30 cellular contexts compared by ENCODE assay signal in genomic region chr18:5268874-5269273, GRCh38.
"Had no signal": no experiment of that assay in that cellular context is flagged by ENCODE, and none has a peak within 500 bp of the region (broad histone marks: within the 10 kb centered on the region; RNA-seq: fewer than 3 reads in every experiment).

No MANE protein-coding gene starts in this region.

- DNase-seq: naive thymus-derived CD8-positive, alpha-beta T cell; nephron progenitor cell; nucleus accumbens; pancreas; right cardiac atrium; spleen; stimulated activated CD4-positive, alpha-beta T cell treated with anti-CD3 and anti-CD28 coated beads, Interleukin-12 subunit alpha, Interleukin-12 subunit beta, amount 100 ng/mL, for 4 hours; stimulated activated CD4-positive, alpha-beta T cell treated with anti-CD3 and anti-CD28 coated beads, Interleukin-1b, Interleukin-23, amount 100 ng/mL, for 48 hours; stimulated activated CD4-positive, alpha-beta T cell treated with anti-CD3 and anti-CD28 coated beads, Interleukin-4, amount 100 ng/mL, for 1 hour; stimulated activated CD4-positive, alpha-beta T cell treated with anti-CD3 and anti-CD28 coated beads, Interleukin-4, amount 100 ng/mL, for 4 hours; stimulated activated CD8-positive, alpha-beta memory T cell treated with anti-CD3 and anti-CD28 coated beads, Interleukin-4, amount 100 ng/mL, for 48 hours; stimulated activated naive CD4-positive, alpha-beta T cell; stimulated activated naive CD8-positive, alpha-beta T cell treated with anti-CD3 and anti-CD28 coated beads, Interleukin-15, amount 100 ng/mL, for 72 hours; stimulated activated naive CD8-positive, alpha-beta T cell treated with anti-CD3 and anti-CD28 coated beads, Interleukin-15, Interleukin-2, amounts not matched to agents 100 U/mL and 50 U/mL, for 24 hours; substantia nigra; testis; tibial artery; transverse colon; upper lobe of right lung; uterus had no signal

- H3K4me1 ChIP-seq: pancreas, prostate gland, spleen, suprapubic skin, testis, tibial artery, transverse colon, upper lobe of right lung, uterus had no signal

- H3K4me3 Mint-ChIP-seq: naive thymus-derived CD8-positive, alpha-beta T cell; natural killer cell treated with Interleukin-12 subunit alpha and Interleukin-12 subunit beta and Interleukin-15 and Interleukin-18, amount 100 ng/mL, for 72 hours; nephron progenitor cell; neural crest cell; stimulated activated memory B cell treated with anti-CD40 and anti-IgM and Interleukin-4, amounts not matched to agents 10 μg/mL and 1 μg/mL and 100 μg/mL, for 72 hours; stimulated activated naive CD8-positive, alpha-beta T cell treated with anti-CD3 and anti-CD28 coated beads, Interleukin-15, amount 100 ng/mL, for 72 hours; type B pancreatic cell had no signal

- H3K27me3 ChIP-seq: neutrophil, pancreas, spleen, suprapubic skin, testis, tibial artery, transverse colon, upper lobe of right lung, uterus had no signal

- ATAC-seq: naive thymus-derived CD8-positive, alpha-beta T cell; natural killer cell treated with Interleukin-12 subunit alpha and Interleukin-12 subunit beta and Interleukin-15 and Interleukin-18, amount 100 ng/mL, for 72 hours; pancreas; right cardiac atrium; sciatic nerve; stimulated activated memory B cell treated with anti-CD40 and anti-IgM and Interleukin-4, amounts not matched to agents 10 μg/mL and 1 μg/mL and 100 μg/mL, for 72 hours; stimulated activated naive CD8-positive, alpha-beta T cell treated with anti-CD3 and anti-CD28 coated beads, Interleukin-15, amount 100 ng/mL, for 72 hours; stimulated activated naive CD8-positive, alpha-beta T cell treated with anti-CD3 and anti-CD28 coated beads, Interleukin-15, Interleukin-2, amounts not matched to agents 100 U/mL and 50 U/mL, for 24 hours; upper lobe of right lung had no signal

- H3K4me1 Mint-ChIP-seq: naive thymus-derived CD8-positive, alpha-beta T cell; nephron progenitor cell; neural crest cell; stimulated activated memory B cell treated with anti-CD40 and anti-IgM and Interleukin-4, amounts not matched to agents 10 μg/mL and 1 μg/mL and 100 μg/mL, for 72 hours; stimulated activated naive CD8-positive, alpha-beta T cell treated with anti-CD3 and anti-CD28 coated beads, Interleukin-15, amount 100 ng/mL, for 72 hours had no signal

- FAIRE-seq: pancreas had no signal

- H3K9me3 Mint-ChIP-seq: type B pancreatic cell had no signal

- H3K9me3 ChIP-seq: neutrophil, pancreas, prostate gland, testis, upper lobe of right lung, uterus had no signal

- H3K4me2 ChIP-seq: smooth muscle cell had no signal

- H3K27ac ChIP-seq: neutrophil, pancreas, prostate gland, skin epidermis, spleen, suprapubic skin, testis, tibial artery, transverse colon, upper lobe of right lung, uterus had no signal

- H3K27ac Mint-ChIP-seq: naive thymus-derived CD8-positive, alpha-beta T cell; natural killer cell treated with Interleukin-12 subunit alpha and Interleukin-12 subunit beta and Interleukin-15 and Interleukin-18, amount 100 ng/mL, for 72 hours; nephron progenitor cell; stimulated activated memory B cell treated with anti-CD40 and anti-IgM and Interleukin-4, amounts not matched to agents 10 μg/mL and 1 μg/mL and 100 μg/mL, for 72 hours; stimulated activated naive CD8-positive, alpha-beta T cell treated with anti-CD3 and anti-CD28 coated beads, Interleukin-15, amount 100 ng/mL, for 72 hours; type B pancreatic cell had no signal

- H3K36me3 ChIP-seq: neutrophil, pancreas, prostate gland, spleen, suprapubic skin, tibial artery, transverse colon, upper lobe of right lung, uterus had no signal

- H3K4me3 ChIP-seq: pancreas, prostate gland, skin epidermis, smooth muscle cell, spleen, suprapubic skin, testis, tibial artery, transverse colon, upper lobe of right lung, uterus had no signal

- H3K36me3 Mint-ChIP-seq: type B pancreatic cell had no signal
